8 cellular contexts compared by ENCODE assay signal in genomic region chr12:31728917-31729640, GRCh38. TPM values are rescaled to one million over a fixed set of nuclear protein-coding genes. Genes with fewer than 3 reads are reported as not detected.
DNase-seq lines count a peak whose midpoint lies in the region; ATAC-seq and TF ChIP-seq lines count a peak whose summit lies in the region.

Gene AMN1 (minus strand): TSS chr12:31729021. CDS start chr12:31729008, 13 bp downstream.

- H4K5ac ChIP-seq in H9 (ENCODE audit: insufficient read length, low read depth, low read length), result no peak within 1 kb of the TSS

- H3K4me3 ChIP-seq in MG63 (peak within 1 kb of the TSS; percentile 63), foreskin fibroblast (ENCODE audit: low read depth in 1 of 2, low read length in 2 of 2) (peak within 1 kb of the TSS; percentile 67 to 77), neural cell (ENCODE audit: low read length) (peak within 1 kb of the TSS; percentile 91)

- peak; percentile 100 for DNase-seq in H9
- peak; percentile 100 for DNase-seq in MG63
- peak; percentile 100 for DNase-seq in SHP77 treated with DMSO at 0.1 percent for 48 hours (lab: John Stamatoyannopoulos, UW)
- peak; percentile 98 for DNase-seq in activated gamma-delta T cell treated with anti-CD3 and anti-CD28 coated beads, Interleukin-2, amount 50 U/mL, for 16 hours (ENCODE audit: low read depth)
- DNase-seq in foreskin fibroblast, result peak; percentile 100
- DNase-seq in stimulated activated naive CD8-positive, alpha-beta T cell treated with anti-CD3 and anti-CD28 coated beads, Interleukin-15, amount 100 ng/mL, for 72 hours, result peak; percentile 100

- no peak within 1 kb of the TSS for H3K23ac ChIP-seq in H9 (ENCODE audit: insufficient read length, low read depth, low read length)

- H2BK120ac ChIP-seq in H9 (ENCODE audit: low read depth, low read length, poor library complexity, severe bottlenecking), result no peak within 1 kb of the TSS

- H3K4me1 Mint-ChIP-seq in H9, result peaks cover 41 to 44% of the 10 kb centered on the region in 2 experiments
- H3K4me1 Mint-ChIP-seq in stimulated activated naive CD8-positive, alpha-beta T cell treated with anti-CD3 and anti-CD28 coated beads, Interleukin-15, amount 100 ng/mL, for 72 hours, result peaks cover 61% of the 10 kb centered on the region

- H3K9me3 ChIP-seq in ES-I3 (ENCODE audit: control insufficient read depth, insufficient read depth, low read length) (no peaks in the 10 kb centered on the region), H9 (ENCODE audit: control insufficient read depth, low read depth, low read length) (no peaks in the 10 kb centered on the region), MG63 (peaks cover 9% of the 10 kb centered on the region), neural cell (ENCODE audit: low read length) (no peaks in the 10 kb centered on the region)

- peaks cover 2 to 16% (median 8%) of the 10 kb centered on the region in 3 experiments; a peak in 6 of 7 replicates for H3K36me3 Mint-ChIP-seq in H9 (ENCODE audit: insufficient read depth in 1 of 3, low read depth in 3 of 3)

- H4K20me1 ChIP-seq in H9 (ENCODE audit: control insufficient read depth, insufficient read depth, insufficient read length) (no peaks in the 10 kb centered on the region), neural cell (ENCODE audit: insufficient read depth) (no peaks in the 10 kb centered on the region)

- TF ChIP-seq EP300 in neural cell (conservative IDR thresholded peaks at IDR 0.05; ENCODE audit: poor library complexity, severe bottlenecking), result peak; percentile 41

- peaks cover 10% of the 10 kb centered on the region for H3K4me1 ChIP-seq in ES-I3 (ENCODE audit: insufficient read depth, low read length)
- H3K4me1 ChIP-seq in H9 (ENCODE audit: insufficient read depth, low read length), result no peaks in the 10 kb centered on the region; the same call in 1 of the 2 replicates

- no peaks in the 10 kb centered on the region for H3K79me2 ChIP-seq in H9 (ENCODE audit: insufficient read depth, low read length)
- no peaks in the 10 kb centered on the region for H3K79me2 ChIP-seq in neural cell (replicated peaks; ENCODE audit: insufficient read depth, low read length)

- peak within 1 kb of the TSS; percentile 92 to 95 for H3K4me3 Mint-ChIP-seq in H9
- peak within 1 kb of the TSS; percentile 96 to 99 for H3K4me3 Mint-ChIP-seq in stimulated activated naive CD8-positive, alpha-beta T cell treated with anti-CD3 and anti-CD28 coated beads, Interleukin-15, amount 100 ng/mL, for 72 hours

- no peaks in the 10 kb centered on the region for H3K9me2 ChIP-seq in neural cell (ENCODE audit: insufficient read depth, low read length)

- no peak within 1 kb of the TSS for H4K91ac ChIP-seq in H9 (ENCODE audit: insufficient read length, low read depth, low read length)

- no peak within 1 kb of the TSS for H2BK15ac ChIP-seq in H9 (ENCODE audit: low read depth, low read length)

- H3K4me2 ChIP-seq in H9 (ENCODE audit: insufficient read depth, insufficient read length, low read length) (peak within 1 kb of the TSS; percentile 69), neural cell (ENCODE audit: low read length) (peak within 1 kb of the TSS; percentile 92)

- H3F3A ChIP-seq in neural cell (ENCODE audit: insufficient read depth, low read length, poor library complexity, severe bottlenecking), result peaks cover 4% of the 10 kb centered on the region

- H2AK5ac ChIP-seq in H9 (ENCODE audit: insufficient read length, low read length), result no peak within 1 kb of the TSS

- peaks cover 3% of the 10 kb centered on the region for H3K23me2 ChIP-seq in H9 (ENCODE audit: insufficient read length, low read depth, low read length, poor library complexity, severe bottlenecking)

- peak within 1 kb of the TSS; percentile 90 to 97 (median 91) for H3K27ac Mint-ChIP-seq in H9
- H3K27ac Mint-ChIP-seq in stimulated activated naive CD8-positive, alpha-beta T cell treated with anti-CD3 and anti-CD28 coated beads, Interleukin-15, amount 100 ng/mL, for 72 hours, result peak within 1 kb of the TSS; percentile 95 to 98

- no peak within 1 kb of the TSS for H3K27ac ChIP-seq in H9 (ENCODE audit: insufficient read length, low read depth, low read length)
- peak within 1 kb of the TSS; percentile 89 for H3K27ac ChIP-seq in neural cell (ENCODE audit: low read length)

- H3K56ac ChIP-seq in H9 (ENCODE audit: insufficient read length, low read depth, low read length), result no peak within 1 kb of the TSS

- H3K9ac ChIP-seq in ES-I3 (ENCODE audit: low read depth, low read length), result peak within 1 kb of the TSS; percentile 71
- peak within 1 kb of the TSS; percentile 59 for H3K9ac ChIP-seq in H9 (ENCODE audit: extremely low read depth, insufficient read length, low read length)
- H3K9ac ChIP-seq in neural cell (ENCODE audit: low read length), result peak within 1 kb of the TSS; percentile 87

- H3T11ph ChIP-seq in H9 (ENCODE audit: low read length), result no peak within 1 kb of the TSS

- no peaks in the 10 kb centered on the region for H3K79me1 ChIP-seq in H9 (ENCODE audit: insufficient read depth, low read depth, low read length, poor library complexity, severe bottlenecking)

- H2BK12ac ChIP-seq in H9 (ENCODE audit: insufficient read length, low read depth, low read length), result no peak within 1 kb of the TSS

- peak; percentile 96 for ATAC-seq in stimulated activated naive CD8-positive, alpha-beta T cell treated with anti-CD3 and anti-CD28 coated beads, Interleukin-15, amount 100 ng/mL, for 72 hours

- H3K36me3 ChIP-seq in ES-I3 (ENCODE audit: insufficient read depth, low read length), result no peaks in the 10 kb centered on the region
- no peaks in the 10 kb centered on the region for H3K36me3 ChIP-seq in MG63
- H3K36me3 ChIP-seq in neural cell (ENCODE audit: insufficient read depth, low read length), result no peaks in the 10 kb centered on the region

- TF ChIP-seq CTCF in H9 (conservative IDR thresholded peaks at IDR 0.05) (no peak), foreskin fibroblast (IDR thresholded peaks at IDR 0.05; ENCODE audit: low read depth, low read length) (no peak), neural cell (IDR thresholded peaks at IDR 0.05; ENCODE audit: poor library complexity, severe bottlenecking) (peak; percentile 38)

- peak; percentile 34 for TF ChIP-seq RAD21 in neural cell (conservative IDR thresholded peaks at IDR 0.05)

- peaks cover 17% of the 10 kb centered on the region for H3K27me3 Mint-ChIP-seq in H9 (ENCODE audit: low read depth)
- no peaks in the 10 kb centered on the region for H3K27me3 Mint-ChIP-seq in stimulated activated naive CD8-positive, alpha-beta T cell treated with anti-CD3 and anti-CD28 coated beads, Interleukin-15, amount 100 ng/mL, for 72 hours

- no peak within 1 kb of the TSS for H2AFZ ChIP-seq in H9 (ENCODE audit: low read length)
- H2AFZ ChIP-seq in neural cell (ENCODE audit: low read depth, low read length), result peak within 1 kb of the TSS; percentile 100

- H4K8ac ChIP-seq in H9 (replicated peaks; ENCODE audit: insufficient read length, low read depth, low read length), result no peak within 1 kb of the TSS

- WGBS in H9 (ENCODE audit: extremely low coverage, insufficient read length, low lambda C conversion rate), result no CpG with 5 or more reads among the region's 59 CpGs

- H3K18ac ChIP-seq in H9 (ENCODE audit: insufficient read length, low read depth, low read length), result peak within 1 kb of the TSS; percentile 36

- H3K27me3 ChIP-seq in H9 (ENCODE audit: insufficient read depth, low read length) (no peaks in the 10 kb centered on the region; the same call in 1 of the 2 replicates), MG63 (no peaks in the 10 kb centered on the region; the same call in 1 of the 2 replicates), neural cell (ENCODE audit: insufficient read depth, low read depth, low read length) (no peaks in the 10 kb centered on the region)

- H3K14ac ChIP-seq in H9 (ENCODE audit: insufficient read depth, low read length), result 0 out of 2 replicates have a peak within 1 kb of the TSS, but pooled peaks have one; percentile 69

- peaks cover 8 to 10% of the 10 kb centered on the region in 2 experiments; a peak in 4 of 5 replicates for H3K9me3 Mint-ChIP-seq in H9
- H3K9me3 Mint-ChIP-seq in stimulated activated naive CD8-positive, alpha-beta T cell treated with anti-CD3 and anti-CD28 coated beads, Interleukin-15, amount 100 ng/mL, for 72 hours, result peaks cover 5 to 6% of the 10 kb centered on the region in 2 donors

- no peak within 1 kb of the TSS for H2BK5ac ChIP-seq in H9 (ENCODE audit: insufficient read length, low read length)

- no peak within 1 kb of the TSS for H2BK20ac ChIP-seq in H9 (ENCODE audit: low read depth, low read length, poor library complexity, severe bottlenecking)

- no peak within 1 kb of the TSS for H3K4ac ChIP-seq in H9 (ENCODE audit: low read depth, low read length)

TF ChIP-seq in neural cell, 6 proteins besides CTCF, POLR2A, EP300 and RAD21 (continues in another document):
- TF ChIP-seq SMC3 (conservative IDR thresholded peaks at IDR 0.05; ENCODE audit: poor library complexity) (peak; percentile 47), POLR2AphosphoS5 (IDR thresholded peaks at IDR 0.05) (peak; percentile 80), MXI1 (conservative IDR thresholded peaks at IDR 0.05; ENCODE audit: poor library complexity, severe bottlenecking) (peak; percentile 58), TAF1 (IDR thresholded peaks at IDR 0.05; ENCODE audit: low read depth) (no peak)
- TF ChIP-seq, protein P1, sequence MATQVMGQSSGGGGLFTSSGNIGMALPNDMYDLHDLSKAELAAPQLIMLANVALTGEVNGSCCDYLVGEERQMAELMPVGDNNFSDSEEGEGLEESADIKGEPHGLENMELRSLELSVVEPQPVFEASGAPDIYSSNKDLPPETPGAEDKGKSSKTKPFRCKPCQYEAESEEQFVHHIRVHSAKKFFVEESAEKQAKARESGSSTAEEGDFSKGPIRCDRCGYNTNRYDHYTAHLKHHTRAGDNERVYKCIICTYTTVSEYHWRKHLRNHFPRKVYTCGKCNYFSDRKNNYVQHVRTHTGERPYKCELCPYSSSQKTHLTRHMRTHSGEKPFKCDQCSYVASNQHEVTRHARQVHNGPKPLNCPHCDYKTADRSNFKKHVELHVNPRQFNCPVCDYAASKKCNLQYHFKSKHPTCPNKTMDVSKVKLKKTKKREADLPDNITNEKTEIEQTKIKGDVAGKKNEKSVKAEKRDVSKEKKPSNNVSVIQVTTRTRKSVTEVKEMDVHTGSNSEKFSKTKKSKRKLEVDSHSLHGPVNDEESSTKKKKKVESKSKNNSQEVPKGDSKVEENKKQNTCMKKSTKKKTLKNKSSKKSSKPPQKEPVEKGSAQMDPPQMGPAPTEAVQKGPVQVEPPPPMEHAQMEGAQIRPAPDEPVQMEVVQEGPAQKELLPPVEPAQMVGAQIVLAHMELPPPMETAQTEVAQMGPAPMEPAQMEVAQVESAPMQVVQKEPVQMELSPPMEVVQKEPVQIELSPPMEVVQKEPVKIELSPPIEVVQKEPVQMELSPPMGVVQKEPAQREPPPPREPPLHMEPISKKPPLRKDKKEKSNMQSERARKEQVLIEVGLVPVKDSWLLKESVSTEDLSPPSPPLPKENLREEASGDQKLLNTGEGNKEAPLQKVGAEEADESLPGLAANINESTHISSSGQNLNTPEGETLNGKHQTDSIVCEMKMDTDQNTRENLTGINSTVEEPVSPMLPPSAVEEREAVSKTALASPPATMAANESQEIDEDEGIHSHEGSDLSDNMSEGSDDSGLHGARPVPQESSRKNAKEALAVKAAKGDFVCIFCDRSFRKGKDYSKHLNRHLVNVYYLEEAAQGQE (IDR thresholded peaks at IDR 0.05; ENCODE audit: borderline replicate concordance), result no peak

RNA-seq across cellular contexts. Expression of gene AMN1, which starts in this region (rescaled TPM):
- total RNA-seq in H9 (2021), result 9.6 and 10.8 TPM in 2 replicates
- total RNA-seq in MG63 (2014; rRNA removed; shearing (Covaris generic); ENCODE audit: low replicate concordance), result 15.6 and 23.6 TPM in 2 replicates
- polyA plus RNA-seq in neural cell, result 119 and 125 TPM in 2 replicates
- 74.7 and 81.8 TPM in 2 replicates for polyA minus RNA-seq in neural cell
